8 cellular contexts compared by ENCODE assay signal in genomic region chr2:86194751-86195054, GRCh38. TPM values are rescaled to one million over a fixed set of nuclear protein-coding genes. Genes with fewer than 3 reads are reported as not detected.
DNase-seq lines count a peak whose midpoint lies in the region; ATAC-seq and TF ChIP-seq lines count a peak whose summit lies in the region.

No MANE protein-coding gene starts in this region.

- peaks cover 5% of the 10 kb centered on the region for H3K36me3 Mint-ChIP-seq in osteocyte (ENCODE audit: unreplicated experiment)

- H3K36me3 ChIP-seq in SJCRH30 = peaks cover 13% of the 10 kb centered on the region

- peaks cover 49% of the 10 kb centered on the region for H3K4me1 Mint-ChIP-seq in osteocyte (ENCODE audit: unreplicated experiment)

- no peaks in the 10 kb centered on the region for H3K27me3 Mint-ChIP-seq in osteocyte (ENCODE audit: unreplicated experiment)

- peak overlapping the region; percentile 93 for H3K27ac Mint-ChIP-seq in osteocyte (ENCODE audit: unreplicated experiment)

- peak overlapping the region; percentile 94 for H3K27ac ChIP-seq in SJCRH30

- H3K27me3 ChIP-seq in SJCRH30 = no peaks in the 10 kb centered on the region

- H3K9me3 Mint-ChIP-seq in osteocyte (ENCODE audit: unreplicated experiment) = no peaks in the 10 kb centered on the region

- H3K4me1 ChIP-seq in SJCRH30 = peaks cover 11% of the 10 kb centered on the region; the same call in 1 of the 2 replicates

- peak overlapping the region; percentile 90 for H3K4me3 Mint-ChIP-seq in osteocyte (ENCODE audit: unreplicated experiment)

- H3K9me3 ChIP-seq in SJCRH30 (replicated peaks) = no peaks in the 10 kb centered on the region

- ATAC-seq in GM19328 (IDR thresholded peaks at IDR 0.05; ENCODE audit: unreplicated experiment) = no peak

- TF ChIP-seq CTCF in fibroblast of mammary gland (conservative IDR thresholded peaks at IDR 0.05; ENCODE audit: control insufficient read depth, insufficient read depth, low read depth, low read length) = no peak
- TF ChIP-seq CTCF in osteocyte (IDR thresholded peaks at IDR 0.05) = no peak

- H3K4me3 ChIP-seq in SJCRH30 (peak overlapping the region; percentile 93), fibroblast of mammary gland (ENCODE audit: control insufficient read depth, low read depth, low read length) (peak overlapping the region; percentile 87)

- DNase-seq in DMS79 (lab: John Stamatoyannopoulos, UW) = peak; percentile 92
- no peak for DNase-seq in DMS79 treated with DMSO at 0.1 percent for 48 hours (lab: John Stamatoyannopoulos, UW)
- DNase-seq in SJCRH30 = no peak
- DNase-seq in fibroblast of mammary gland (ENCODE audit: low read depth) = no peak
- DNase-seq in osteocyte (ENCODE audit: extremely low spot score, unreplicated experiment) = no peak
- no peak for DNase-seq in NCI-H1694 (lab: John Stamatoyannopoulos, UW)
- no peak for DNase-seq in C1 segment of cervical spinal cord (lab: John Stamatoyannopoulos, UW)

RNA-seq across cellular contexts. Expression of gene IMMT, which starts 0.6 kb away (rescaled TPM):
- 156 and 162 TPM in 2 replicates for total RNA-seq in SJCRH30 (2014; rRNA removed; shearing (Covaris generic))
- 79.9 and 81.8 TPM in 2 replicates for total RNA-seq in osteocyte

RNA-seq across cellular contexts. Expression of gene MRPL35, which starts 4.6 kb away (rescaled TPM):
- 57.1 and 70.8 TPM in 2 replicates for total RNA-seq in SJCRH30 (2014; rRNA removed; shearing (Covaris generic))
- 27.1 and 27.5 TPM in 2 replicates for total RNA-seq in osteocyte
